ENCODE assay signal across 30 cellular contexts in genomic region chr3:85313380-85313779, GRCh38.
"Had no signal": no experiment of that assay in that cellular context is flagged by ENCODE, and none has a peak within 500 bp of the region (broad histone marks: within the 10 kb centered on the region; RNA-seq: fewer than 3 reads in every experiment).

No MANE protein-coding gene starts in this region.

- H2AFZ ChIP-seq: PC-9 had no signal

- DNase-seq: Karpas-422, MM.1S, MV-4-11, NCI-H1092, NCI-H1105, NCI-H1417 treated with DMSO at 0.1 percent for 48 hours, NCI-H1436 treated with DMSO at 0.1 percent for 48 hours, NCI-H1694 treated with DMSO at 0.1 percent for 48 hours, NCI-H187 treated with DMSO at 0.1 percent for 48 hours, NCI-H2029, NCI-H2081, NCI-H2227 treated with DMSO at 0.1 percent for 48 hours, NCI-H446 treated with DMSO at 0.1 percent for 48 hours, NCI-H510A, NCI-H526, NCI-H69, NCI-H748 treated with DMSO at 0.1 percent for 48 hours, NCI-H82, PC-9, SHP77, SIG-M5, SJCRH30, T-cell had no signal

- FAIRE-seq: RCC 7860 had no signal

- H3K9me3 ChIP-seq: SJCRH30 had no signal

- H3K9ac ChIP-seq: KMS-11 had no signal

- H3K27me3 ChIP-seq: SJCRH30 had no signal

- H3K4me3 ChIP-seq: PC-9, SJCRH30, SK-N-MC had no signal

- H3K36me3 ChIP-seq: SJCRH30 had no signal

- ATAC-seq: Panc1, Right ventricle myocardium inferior, SK-N-SH treated with all-trans-retinoic acid at 6 μM for 48 hours, T-cell had no signal

- H3K4me1 ChIP-seq: SJCRH30 had no signal

- H3K27ac ChIP-seq: KMS-11, PC-9, RWPE1, SJCRH30, SK-N-MC had no signal

- H3K4me2 ChIP-seq: KMS-11, PC-9 had no signal
